ENCODE assay signal across 8 cellular contexts in the genomic region with DNA sequence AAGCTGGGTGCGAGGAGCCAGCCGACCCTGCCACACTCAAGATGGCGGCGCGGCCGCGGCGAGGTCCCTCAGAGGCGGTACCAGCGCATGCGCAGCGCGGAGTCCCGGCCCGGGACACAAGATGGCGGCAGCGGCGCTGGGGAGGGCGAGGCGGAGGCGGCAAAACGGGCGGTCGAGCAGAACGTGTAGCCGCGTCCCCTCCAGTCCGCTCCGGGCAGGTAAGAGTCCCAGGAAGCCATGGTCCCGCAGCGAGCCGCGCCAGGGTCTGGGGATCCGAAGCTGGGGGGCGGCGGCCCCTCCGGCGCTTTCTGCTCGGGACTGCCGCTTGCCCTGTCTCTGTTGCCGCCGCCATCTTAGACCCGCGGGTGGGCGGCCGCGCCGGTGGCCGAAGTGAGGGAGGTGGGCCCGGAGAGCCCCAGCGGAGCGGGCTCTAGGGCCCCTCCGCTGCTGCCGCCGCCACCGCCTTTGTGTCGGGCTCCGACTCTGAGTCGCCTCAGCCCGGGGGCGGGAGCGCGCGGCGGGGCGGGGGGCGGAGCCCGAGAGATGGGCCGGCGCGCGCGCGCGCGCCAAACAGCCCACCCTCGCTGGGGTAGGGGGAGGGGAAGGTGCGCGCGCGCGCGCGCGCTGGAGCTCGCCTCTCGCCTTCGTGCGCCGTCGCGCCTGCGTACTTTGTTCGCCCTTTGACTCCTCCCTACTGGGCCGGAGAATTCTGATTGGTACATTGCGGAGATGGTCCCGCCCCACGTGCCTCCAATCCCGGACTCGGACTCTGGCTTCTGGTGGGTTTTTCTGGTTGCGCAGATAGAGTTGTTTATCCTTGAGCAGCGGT. TPM values are rescaled to one million over a fixed set of nuclear protein-coding genes. Genes with fewer than 3 reads are reported as not detected.
A peak's percentile ranks its signal among the peaks of the same experiment; 100 is the strongest.
DNase-seq lines count a peak whose midpoint lies in the region; ATAC-seq, FAIRE-seq and TF ChIP-seq lines count a peak whose summit lies in the region.

A gene (plus strand): TSS at position 97 of the 829 bp plus-strand sequence. CDS start 4,317 bp downstream, outside the sequence.

- peak; percentile 81 for ATAC-seq in activated T-helper 17 cell treated with anti-CD3 and anti-CD28 coated beads, Interleukin-2, amount 50 U/mL, for 72 hours (replicated peaks)
- peak; percentile 80 to 86 for ATAC-seq in naive thymus-derived CD8-positive, alpha-beta T cell
- ATAC-seq in stimulated activated naive B cell treated with anti-CD40 and anti-IgM and Interleukin-4, amounts not matched to agents 10 μg/mL and 1 μg/mL and 100 μg/mL, for 72 hours (replicated peaks): peak; percentile 79 to 85

- H3K9me3 Mint-ChIP-seq in activated T-helper 17 cell treated with anti-CD3 and anti-CD28 coated beads, Interleukin-2, amount 50 U/mL, for 72 hours: no peaks in the 10 kb centered on the region
- H3K9me3 Mint-ChIP-seq in naive thymus-derived CD8-positive, alpha-beta T cell: no peaks in the 10 kb centered on the region
- no peaks in the 10 kb centered on the region for H3K9me3 Mint-ChIP-seq in stimulated activated naive B cell treated with anti-CD40 and anti-IgM and Interleukin-4, amounts not matched to agents 10 μg/mL and 1 μg/mL and 100 μg/mL, for 72 hours

- peaks cover 48% of the 10 kb centered on the region for H3K36me3 Mint-ChIP-seq in activated T-helper 17 cell treated with anti-CD3 and anti-CD28 coated beads, Interleukin-2, amount 50 U/mL, for 72 hours (ENCODE audit: low read depth)
- peaks cover 0 to 26% (median 4%) of the 10 kb centered on the region in 3 donors for H3K36me3 Mint-ChIP-seq in naive thymus-derived CD8-positive, alpha-beta T cell
- peaks cover 20 to 26% of the 10 kb centered on the region in 2 donors for H3K36me3 Mint-ChIP-seq in stimulated activated naive B cell treated with anti-CD40 and anti-IgM and Interleukin-4, amounts not matched to agents 10 μg/mL and 1 μg/mL and 100 μg/mL, for 72 hours

- peak within 1 kb of the TSS; percentile 99 for H3K27ac Mint-ChIP-seq in activated T-helper 17 cell treated with anti-CD3 and anti-CD28 coated beads, Interleukin-2, amount 50 U/mL, for 72 hours
- peak within 1 kb of the TSS; percentile 94 to 100 (median 99) for H3K27ac Mint-ChIP-seq in naive thymus-derived CD8-positive, alpha-beta T cell
- H3K27ac Mint-ChIP-seq in stimulated activated naive B cell treated with anti-CD40 and anti-IgM and Interleukin-4, amounts not matched to agents 10 μg/mL and 1 μg/mL and 100 μg/mL, for 72 hours: peak within 1 kb of the TSS; percentile 99

- H3K27ac ChIP-seq in RWPE1: peak within 1 kb of the TSS; percentile 97

- H3K27me3 Mint-ChIP-seq in activated T-helper 17 cell treated with anti-CD3 and anti-CD28 coated beads, Interleukin-2, amount 50 U/mL, for 72 hours: no peaks in the 10 kb centered on the region
- no peaks in the 10 kb centered on the region for H3K27me3 Mint-ChIP-seq in naive thymus-derived CD8-positive, alpha-beta T cell
- H3K27me3 Mint-ChIP-seq in stimulated activated naive B cell treated with anti-CD40 and anti-IgM and Interleukin-4, amounts not matched to agents 10 μg/mL and 1 μg/mL and 100 μg/mL, for 72 hours: no peaks in the 10 kb centered on the region

- H3K4me3 Mint-ChIP-seq in activated T-helper 17 cell treated with anti-CD3 and anti-CD28 coated beads, Interleukin-2, amount 50 U/mL, for 72 hours: peak within 1 kb of the TSS; percentile 99
- peak within 1 kb of the TSS; percentile 93 to 100 (median 97) for H3K4me3 Mint-ChIP-seq in naive thymus-derived CD8-positive, alpha-beta T cell
- peak within 1 kb of the TSS; percentile 95 to 97 for H3K4me3 Mint-ChIP-seq in stimulated activated naive B cell treated with anti-CD40 and anti-IgM and Interleukin-4, amounts not matched to agents 10 μg/mL and 1 μg/mL and 100 μg/mL, for 72 hours

- TF ChIP-seq CTCF in RWPE1 (conservative IDR thresholded peaks at IDR 0.05; ENCODE audit: low read depth): no peak

- FAIRE-seq in H54 (lab: Jason Lieb, UNC): no peak

- peak; percentile 89 for TF ChIP-seq POLR2A in H54 (IDR thresholded peaks at IDR 0.05; ENCODE audit: low read depth, low read length)

- CTCF ChIA-PET in RWPE1 (lab: Yijun Ruan, JAX): interaction anchor here (0.6 to 3.0 kb wide), 4 partner anchors 28 to 162 kb away, joined by 3 to 21 read pairs (median 10); no protein-coding TSS in a partner anchor

- POLR2A ChIA-PET in RWPE1 (lab: Yijun Ruan, JAX; ENCODE audit: low non-redundant PET): interaction anchor here (0.6 to 3.6 kb wide), 16 partner anchors 8 to 1426 kb away, joined by 3 to 35 read pairs (median 6); a partner anchor contains a TSS
- POLR2A ChIA-PET in naive thymus-derived CD8-positive, alpha-beta T cell (lab: Charles Lee): interaction anchor here (0.6 to 9.8 kb wide), 45 partner anchors 10 to 672 kb away, joined by 3 to 216 read pairs (median 5); a partner anchor contains a TSS

- H3K4me1 Mint-ChIP-seq in activated T-helper 17 cell treated with anti-CD3 and anti-CD28 coated beads, Interleukin-2, amount 50 U/mL, for 72 hours: peaks cover 15% of the 10 kb centered on the region
- H3K4me1 Mint-ChIP-seq in naive thymus-derived CD8-positive, alpha-beta T cell: peaks cover 13 to 46% (median 27%) of the 10 kb centered on the region in 4 donors
- peaks cover 12 to 34% of the 10 kb centered on the region in 2 donors for H3K4me1 Mint-ChIP-seq in stimulated activated naive B cell treated with anti-CD40 and anti-IgM and Interleukin-4, amounts not matched to agents 10 μg/mL and 1 μg/mL and 100 μg/mL, for 72 hours

- DNase-seq in EL (peak; percentile 98), H54 (ENCODE audit: insufficient read length, low spot score) (peak; percentile 93), LoVo (ENCODE audit: low spot score) (peak; percentile 96), RWPE1 (ENCODE audit: low spot score) (peak; percentile 100), fibroblast of gingiva (ENCODE audit: low read depth) (peak; percentile 94)
- DNase-seq in naive thymus-derived CD8-positive, alpha-beta T cell: peak; percentile 97 to 100 (median 99)
- DNase-seq in stimulated activated naive B cell treated with anti-CD40 and anti-IgM and Interleukin-4, amounts not matched to agents 10 μg/mL and 1 μg/mL and 100 μg/mL, for 72 hours: peak; percentile 97

RNA-seq across cellular contexts. Expression of the gene that starts here (rescaled TPM):
- 10 to 100 TPM; 33.1 to 34.3 TPM for total RNA-seq in activated T-helper 17 cell treated with anti-CD3 and anti-CD28 coated beads, Interleukin-2, amount 50 U/mL, for 72 hours
- total RNA-seq in naive thymus-derived CD8-positive, alpha-beta T cell: 10 to 100 TPM; 77.7 to 83.3 TPM
- 10 to 100 TPM; 60.8 to 94.2 (median 78.7) TPM for polyA plus RNA-seq in naive thymus-derived CD8-positive, alpha-beta T cell

Comparison
In these comparisons a context has a peak if more than half of its experiments do, and no peak if none do; other contexts are left out.
1. Peak in every context shown above with its lines: DNase-seq, ATAC-seq and H3K27ac ChIP-seq.